Comparison of ENCODE assay signal across 11 cellular contexts in the genomic region with DNA sequence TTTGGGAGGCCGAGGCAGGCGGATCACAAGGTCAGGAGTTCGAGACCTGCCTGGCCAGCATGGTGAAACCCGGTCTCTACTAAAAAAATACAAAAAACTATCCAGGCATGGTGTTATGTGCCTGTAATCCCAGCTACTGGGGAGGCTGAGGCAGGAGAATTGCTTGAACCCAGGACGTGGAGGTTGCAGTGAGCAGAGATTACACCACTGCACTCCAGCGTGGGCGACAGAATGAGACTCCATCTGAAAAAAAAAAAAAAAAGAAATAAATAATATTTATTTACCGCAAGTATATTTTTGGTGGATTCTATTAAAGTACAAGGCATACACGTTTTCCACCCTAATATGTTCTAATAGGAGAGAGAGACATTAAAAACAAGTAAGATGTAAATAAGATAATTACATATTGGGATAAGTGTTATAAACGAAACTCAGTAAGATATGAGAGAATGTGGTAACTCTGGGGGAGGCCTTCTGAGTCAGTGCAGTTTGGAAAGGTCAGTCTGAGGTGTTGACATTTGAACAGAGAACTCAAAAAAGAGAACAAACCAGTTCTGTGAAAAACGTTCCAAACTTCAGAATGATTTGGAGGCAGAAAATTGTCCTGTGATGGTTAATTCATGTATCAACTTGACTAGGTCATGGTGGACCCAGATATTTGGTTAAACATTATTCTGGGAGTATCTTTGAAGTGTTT. TPM values are rescaled to one million over a fixed set of nuclear protein-coding genes. Genes with fewer than 3 reads are reported as not detected.
DNase-seq lines count a peak whose midpoint lies in the region; ATAC-seq and TF ChIP-seq lines count a peak whose summit lies in the region.
"Had no signal": no experiment of that assay in that cellular context is flagged by ENCODE, and none has a peak within 500 bp of the region (broad histone marks: within the 10 kb centered on the region; RNA-seq: fewer than 3 reads in every experiment).

No MANE protein-coding gene starts in this region.

- 60 to 66% methylated on average over 11 of the region's 11 CpGs for WGBS in upper lobe of left lung, 2 donors

- H3K4me1 ChIP-seq in right atrium auricular region (no peaks in the 10 kb centered on the region), breast epithelium (no peaks in the 10 kb centered on the region), upper lobe of left lung (peaks cover 9 to 14% (median 12%) of the 10 kb centered on the region in 4 donors)

- ATAC-seq in Right ventricle myocardium superior (ENCODE audit: poor library complexity) (peak; percentile 64), HG03432 (IDR thresholded peaks at IDR 0.05; ENCODE audit: unreplicated experiment) (peak; percentile 34), upper lobe of left lung (ENCODE audit: low FRiP score in 2 of 2) (peak; percentile 73 to 77), WTC11 (no peak)
- ATAC-seq: T-helper 17 cell had no signal

- H3K4me1 Mint-ChIP-seq in osteocyte (ENCODE audit: unreplicated experiment) (peaks cover 13% of the 10 kb centered on the region), WTC11 (peaks cover 24% of the 10 kb centered on the region)
- H3K4me1 Mint-ChIP-seq: nephron had no signal

- intact Hi-C loops in Right ventricle myocardium superior (cut with DNase I) (no loop called here), breast epithelium (cut with DNase I; ENCODE audit: low total_unique reads) (loop anchor here (5.0 kb wide), 1 partner anchor 38 kb away; the partner anchor contains the start of gene MBD2)

- no peaks in the 10 kb centered on the region for H3K27me3 ChIP-seq in right atrium auricular region
- no peaks in the 10 kb centered on the region for H3K27me3 ChIP-seq in breast epithelium
- H3K27me3 ChIP-seq in upper lobe of left lung: no peaks in the 10 kb centered on the region

- H3K36me3 ChIP-seq in right atrium auricular region: no peaks in the 10 kb centered on the region
- no peaks in the 10 kb centered on the region for H3K36me3 ChIP-seq in breast epithelium
- H3K36me3 ChIP-seq in upper lobe of left lung: no peaks in the 10 kb centered on the region

- TF ChIP-seq EP300 in upper lobe of left lung (IDR thresholded peaks at IDR 0.05): no peak

- CTCF ChIA-PET in WTC11 (lab: Charles Lee): no interaction called here

- DNase-seq in Right ventricle myocardium superior: no peak
- no peak for DNase-seq in right atrium auricular region (ENCODE audit: low spot score)
- no peak for DNase-seq in breast epithelium (ENCODE audit: low spot score in 2 of 2)
- DNase-seq in upper lobe of left lung: peak in 1 of 2 donors; percentile 51
- DNase-seq in osteocyte (ENCODE audit: extremely low spot score, unreplicated experiment): no peak
- no peak for DNase-seq in NCI-H1930 (lab: John Stamatoyannopoulos, UW)
- no peak for DNase-seq in WTC11 (ENCODE audit: low spot score)
- DNase-seq: CD4-positive, alpha-beta T cell; T-helper 17 cell had no signal

- H3K27ac ChIP-seq in right atrium auricular region (peak overlapping the region in 1 of 2 donors; percentile 37), breast epithelium (peak overlapping the region; percentile 57 to 63), upper lobe of left lung (peak overlapping the region; percentile 64 to 76 (median 65))

- H3K4me3 ChIP-seq in right atrium auricular region (no peak overlapping the region), breast epithelium (no peak overlapping the region), upper lobe of left lung (no peak overlapping the region)

- TF ChIP-seq CTCF in right atrium auricular region (IDR thresholded peaks at IDR 0.05) (no peak), breast epithelium (IDR thresholded peaks at IDR 0.05) (no peak), upper lobe of left lung (IDR thresholded peaks at IDR 0.05) (no peak), osteocyte (IDR thresholded peaks at IDR 0.05) (no peak), WTC11 (IDR thresholded peaks at IDR 0.05) (no peak)

- no peak for TF ChIP-seq POLR2A in breast epithelium (IDR thresholded peaks at IDR 0.05)
- TF ChIP-seq POLR2A in upper lobe of left lung (IDR thresholded peaks at IDR 0.05): no peak

- no peaks in the 10 kb centered on the region for H3K9me3 Mint-ChIP-seq in osteocyte (ENCODE audit: unreplicated experiment)
- no peaks in the 10 kb centered on the region for H3K9me3 Mint-ChIP-seq in WTC11
- H3K9me3 Mint-ChIP-seq: CD4-positive, alpha-beta T cell; nephron had no signal

- H3K27ac Mint-ChIP-seq in osteocyte (ENCODE audit: unreplicated experiment) (no peak overlapping the region), WTC11 (no peak overlapping the region; the same call in 1 of the 2 replicates)
- H3K27ac Mint-ChIP-seq: CD4-positive, alpha-beta T cell; nephron; T-helper 17 cell had no signal

- H3K9me3 ChIP-seq in right atrium auricular region: no peaks in the 10 kb centered on the region
- H3K9me3 ChIP-seq in breast epithelium: no peaks in the 10 kb centered on the region
- no peaks in the 10 kb centered on the region for H3K9me3 ChIP-seq in upper lobe of left lung

- H3K27me3 Mint-ChIP-seq in osteocyte (ENCODE audit: unreplicated experiment) (no peaks in the 10 kb centered on the region), WTC11 (ENCODE audit: low read depth) (no peaks in the 10 kb centered on the region)
- H3K27me3 Mint-ChIP-seq: CD4-positive, alpha-beta T cell; T-helper 17 cell had no signal

- H3K4me3 Mint-ChIP-seq in osteocyte (ENCODE audit: unreplicated experiment) (no peak overlapping the region), WTC11 (no peak overlapping the region)
- H3K4me3 Mint-ChIP-seq: CD4-positive, alpha-beta T cell; nephron; T-helper 17 cell had no signal

- H3K36me3 Mint-ChIP-seq in osteocyte (ENCODE audit: unreplicated experiment): no peaks in the 10 kb centered on the region
- no peaks in the 10 kb centered on the region for H3K36me3 Mint-ChIP-seq in WTC11

- POLR2A ChIA-PET in WTC11 (lab: Charles Lee): interaction anchor here (0.7 kb wide), 1 partner anchor 9 kb away, joined by 3 read pairs; no protein-coding TSS in a partner anchor

TF ChIP-seq in WTC11, 78 proteins besides CTCF, POLR2A, EP300 and RAD21 (continues in another document):
- TF ChIP-seq IRF2 (CRISPR knock-in tag; IDR thresholded peaks at IDR 0.05; ENCODE audit: borderline replicate concordance, low read depth) (no peak), IRF1 (CRISPR knock-in tag; IDR thresholded peaks at IDR 0.05) (no peak), PREB (CRISPR knock-in tag; IDR thresholded peaks at IDR 0.05; ENCODE audit: borderline replicate concordance) (no peak), ZNF423 (CRISPR knock-in tag; IDR thresholded peaks at IDR 0.05) (no peak), KAT7 (CRISPR knock-in tag; IDR thresholded peaks at IDR 0.05; ENCODE audit: borderline replicate concordance) (no peak), PRRX2 (CRISPR knock-in tag; IDR thresholded peaks at IDR 0.05) (no peak), ZNF671 (CRISPR knock-in tag; IDR thresholded peaks at IDR 0.05) (no peak), OVOL2 (CRISPR knock-in tag; IDR thresholded peaks at IDR 0.05; ENCODE audit: borderline replicate concordance) (no peak), CREM (CRISPR knock-in tag; IDR thresholded peaks at IDR 0.05) (no peak)

RNA-seq across cellular contexts. Expression of gene POLI, which starts 8.8 kb away (rescaled TPM):
- 20.9 TPM for total RNA-seq in Right ventricle myocardium superior
- 10 to 100 TPM; 11.1 to 12.1 TPM for total RNA-seq in right atrium auricular region
- total RNA-seq in breast epithelium: 10 to 100 TPM; 46.9 to 67.6 (median 47.0) TPM
- 10 to 100 TPM; 10.7 to 66.0 (median 22.4) TPM for total RNA-seq in upper lobe of left lung
- total RNA-seq in osteocyte: 26.6 and 29.7 TPM in 2 replicates
- total RNA-seq in WTC11 (2021): 41.6 to 52.0 TPM (median 43.8 TPM) in 3 replicates

RNA-seq across cellular contexts. Expression of gene MBD2, which starts 36.1 kb away (rescaled TPM):
- total RNA-seq in Right ventricle myocardium superior: 43.6 TPM
- 10 to 100 TPM; 24.3 to 32.0 TPM for total RNA-seq in right atrium auricular region
- total RNA-seq in breast epithelium: 10 to 100 TPM; 46.2 to 61.9 (median 50.6) TPM
- total RNA-seq in upper lobe of left lung: 100 to 1,000 TPM in 1 of 6 donors, 10 to 100 TPM in 5; 28.7 to 106 (median 52.8) TPM
- total RNA-seq in osteocyte: 58.3 and 62.5 TPM in 2 replicates
- total RNA-seq in WTC11 (2021): 32.8 to 42.7 TPM (median 37.4 TPM) in 3 replicates
